Comparison of ENCODE assay signal across 19 cellular contexts in the genomic region with DNA sequence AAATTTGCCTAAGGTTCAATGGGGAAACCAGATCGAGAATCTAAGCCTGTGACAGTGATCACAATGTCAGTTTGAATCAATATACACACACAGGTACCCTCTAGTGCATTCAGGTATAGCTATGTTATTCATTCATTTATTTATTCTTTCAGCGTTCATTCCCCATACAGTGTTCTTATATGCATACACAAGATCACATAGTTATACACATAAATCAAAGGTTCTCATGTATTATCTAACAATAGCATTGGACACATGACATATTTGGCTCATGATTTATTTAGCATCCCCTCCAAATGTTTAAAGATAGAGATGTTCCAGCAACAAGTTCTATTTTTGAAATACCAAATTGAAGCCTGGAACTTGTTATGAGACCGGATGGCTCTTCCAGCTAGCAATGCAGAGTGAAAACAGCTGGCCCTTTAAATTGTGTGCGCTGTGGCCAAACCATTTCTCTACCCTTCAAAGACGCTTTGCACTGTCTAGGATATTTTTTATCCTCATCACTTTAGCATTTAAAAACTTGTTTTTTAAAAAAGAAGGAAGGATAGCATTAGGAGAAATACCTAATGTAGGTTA.
"Had no signal": no experiment of that assay in that cellular context is flagged by ENCODE, and none has a peak within 500 bp of the region (broad histone marks: within the 10 kb centered on the region; RNA-seq: fewer than 3 reads in every experiment).

No MANE protein-coding gene starts in this region.

- H3K4me1 ChIP-seq: parathyroid adenoma, prostate gland, stomach had no signal

- H3K9ac ChIP-seq: parathyroid adenoma had no signal

- H3K9me3 ChIP-seq: lower lobe of right lung, prostate gland, stomach had no signal

- H3K79me2 ChIP-seq: parathyroid adenoma had no signal

- H3K4me3 ChIP-seq: lower lobe of right lung, prostate gland, skin epidermis, stomach had no signal

- ATAC-seq: esophagus mucosa; left lobe of liver; lower lobe of right lung; natural killer cell treated with Interleukin-12 subunit alpha and Interleukin-12 subunit beta and Interleukin-15 and Interleukin-18, amount 100 ng/mL, for 72 hours; sciatic nerve had no signal

- H3K27ac ChIP-seq: lower lobe of right lung, parathyroid adenoma, prostate gland, skin epidermis, stomach had no signal

- DNase-seq: cortex of kidney; effector memory CD4-positive, alpha-beta T cell; foreskin melanocyte; head of caudate nucleus; hypothalamus; kidney glomerular epithelial cell; lower lobe of right lung; occipital lobe; stimulated activated CD4-positive, alpha-beta T cell treated with anti-CD3 and anti-CD28 coated beads, Interleukin-12 subunit alpha, Interleukin-12 subunit beta, amount 100 ng/mL, for 4 hours; stimulated activated naive CD4-positive, alpha-beta T cell; stomach; trophoblast cell had no signal

- H3K27me3 ChIP-seq: stomach had no signal

- H3K36me3 ChIP-seq: lower lobe of right lung, prostate gland, stomach had no signal

- H2AFZ ChIP-seq: parathyroid adenoma had no signal
